ENCODE assay signal across 11 cellular contexts in the genomic region with DNA sequence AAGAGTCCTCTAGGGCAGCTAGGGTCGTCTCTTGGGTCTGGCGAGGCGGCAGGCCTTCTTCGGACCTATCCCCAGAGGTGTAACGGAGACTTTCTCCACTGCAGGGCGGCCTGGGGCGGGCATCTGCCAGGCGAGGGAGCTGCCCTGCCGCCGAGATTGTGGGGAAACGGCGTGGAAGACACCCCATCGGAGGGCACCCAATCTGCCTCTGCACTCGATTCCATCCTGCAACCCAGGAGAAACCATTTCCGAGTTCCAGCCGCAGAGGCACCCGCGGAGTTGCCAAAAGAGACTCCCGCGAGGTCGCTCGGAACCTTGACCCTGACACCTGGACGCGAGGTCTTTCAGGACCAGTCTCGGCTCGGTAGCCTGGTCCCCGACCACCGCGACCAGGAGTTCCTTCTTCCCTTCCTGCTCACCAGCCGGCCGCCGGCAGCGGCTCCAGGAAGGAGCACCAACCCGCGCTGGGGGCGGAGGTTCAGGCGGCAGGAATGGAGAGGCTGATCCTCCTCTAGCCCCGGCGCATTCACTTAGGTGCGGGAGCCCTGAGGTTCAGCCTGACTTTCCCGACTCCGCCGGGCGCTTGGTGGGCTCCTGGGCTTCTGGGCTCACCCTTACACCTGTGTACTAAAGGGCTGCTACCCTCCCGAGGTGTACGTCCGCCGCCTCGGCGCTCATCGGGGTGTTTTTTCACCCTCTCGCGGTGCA. TPM values are rescaled to one million over a fixed set of nuclear protein-coding genes. Genes with fewer than 3 reads are reported as not detected.
DNase-seq lines count a peak whose midpoint lies in the region; ATAC-seq and TF ChIP-seq lines count a peak whose summit lies in the region.
"Had no signal": no experiment of that assay in that cellular context is flagged by ENCODE, and none has a peak within 500 bp of the region (broad histone marks: within the 10 kb centered on the region; RNA-seq: fewer than 3 reads in every experiment).

No MANE protein-coding gene starts in this region.

- H2AK5ac ChIP-seq in mesendoderm (ENCODE audit: low read length), result no peak overlapping the region

- H3K27me3 Mint-ChIP-seq in activated naive CD4-positive, alpha-beta T cell treated with anti-CD3 and anti-CD28 coated beads, Interleukin-2, amount 50 U/mL, for 24 hours, result peaks cover 56% of the 10 kb centered on the region

- no peak overlapping the region for H4K5ac ChIP-seq in mesendoderm (ENCODE audit: low read length)

- no peaks in the 10 kb centered on the region for H3K9me3 Mint-ChIP-seq in activated naive CD4-positive, alpha-beta T cell treated with anti-CD3 and anti-CD28 coated beads, Interleukin-2, amount 50 U/mL, for 24 hours

- intact Hi-C loops in vagina (cut with DNase I), result no loop called here

- no peak overlapping the region for H3K18ac ChIP-seq in mesendoderm (ENCODE audit: low read length)

- H3K4me3 ChIP-seq in effector memory CD4-positive, alpha-beta T cell (ENCODE audit: insufficient read depth, low read depth, low read length, poor library complexity, severe bottlenecking), result peak overlapping the region; percentile 17
- peak overlapping the region; percentile 11 for H3K4me3 ChIP-seq in mesendoderm (ENCODE audit: low read length)
- peak overlapping the region; percentile 18 to 22 for H3K4me3 ChIP-seq in vagina

- no peaks in the 10 kb centered on the region for H3K9me3 ChIP-seq in effector memory CD4-positive, alpha-beta T cell (ENCODE audit: control insufficient read depth, low read length)
- no peaks in the 10 kb centered on the region for H3K9me3 ChIP-seq in vagina

- peaks cover 9% of the 10 kb centered on the region for H3K4me1 ChIP-seq in effector memory CD4-positive, alpha-beta T cell (ENCODE audit: control insufficient read depth, insufficient read depth, low read length, poor library complexity, severe bottlenecking)
- H3K4me1 ChIP-seq in mesendoderm (ENCODE audit: control insufficient read depth, low read depth, low read length), result peaks cover 2% of the 10 kb centered on the region
- H3K4me1 ChIP-seq in vagina, result peaks cover 29% of the 10 kb centered on the region

- H3K27ac Mint-ChIP-seq in activated naive CD4-positive, alpha-beta T cell treated with anti-CD3 and anti-CD28 coated beads, Interleukin-2, amount 50 U/mL, for 24 hours, result no peak overlapping the region

- peak overlapping the region; percentile 8 for H3K9ac ChIP-seq in mesendoderm (ENCODE audit: low read length)

- WGBS in mesendoderm (ENCODE audit: extremely low coverage, insufficient coverage, low lambda C conversion rate), result no CpG with 5 or more reads among the region's 53 CpGs

- H3K23ac ChIP-seq in mesendoderm (ENCODE audit: low read length), result no peak overlapping the region

- H2BK5ac ChIP-seq in mesendoderm (ENCODE audit: low read length), result no peak overlapping the region

- peak overlapping the region; percentile 2 for H3K56ac ChIP-seq in mesendoderm (ENCODE audit: low read length)

- H3K27me3 ChIP-seq in effector memory CD4-positive, alpha-beta T cell (replicated peaks; ENCODE audit: control insufficient read depth, insufficient read depth, low read length, poor library complexity, severe bottlenecking), result peaks cover 41% of the 10 kb centered on the region
- H3K27me3 ChIP-seq in mesendoderm (ENCODE audit: insufficient read depth, low read length, poor library complexity) (peaks cover 59% of the 10 kb centered on the region), vagina (no peaks in the 10 kb centered on the region)

- H2BK15ac ChIP-seq in mesendoderm (replicated peaks; ENCODE audit: low read depth), result no peak overlapping the region

- H3K4me2 ChIP-seq in mesendoderm (ENCODE audit: low read length), result peak overlapping the region; percentile 21

- H3K79me2 ChIP-seq in mesendoderm (ENCODE audit: control insufficient read depth, insufficient read depth, low read length), result no peaks in the 10 kb centered on the region

- H2BK120ac ChIP-seq in mesendoderm (ENCODE audit: low read depth, low read length), result no peak overlapping the region

- H3K4me3 Mint-ChIP-seq in activated naive CD4-positive, alpha-beta T cell treated with anti-CD3 and anti-CD28 coated beads, Interleukin-2, amount 50 U/mL, for 24 hours, result peak overlapping the region; percentile 57

- ATAC-seq in GM18858 (IDR thresholded peaks at IDR 0.05; ENCODE audit: unreplicated experiment) (no peak), GM21423 (IDR thresholded peaks at IDR 0.05; ENCODE audit: unreplicated experiment) (no peak)

- no peaks in the 10 kb centered on the region for H3K36me3 ChIP-seq in effector memory CD4-positive, alpha-beta T cell (ENCODE audit: control insufficient read depth, insufficient read depth, low read length)
- H3K36me3 ChIP-seq in mesendoderm (ENCODE audit: control insufficient read depth, insufficient read depth, low read length) (no peaks in the 10 kb centered on the region), vagina (no peaks in the 10 kb centered on the region)

- H3K79me1 ChIP-seq in mesendoderm (ENCODE audit: low read length), result no peaks in the 10 kb centered on the region

- peaks cover 21% of the 10 kb centered on the region for H3K4me1 Mint-ChIP-seq in activated naive CD4-positive, alpha-beta T cell treated with anti-CD3 and anti-CD28 coated beads, Interleukin-2, amount 50 U/mL, for 24 hours

- H3K27ac ChIP-seq in effector memory CD4-positive, alpha-beta T cell (ENCODE audit: insufficient read depth, low read length, poor library complexity, severe bottlenecking), result no peak overlapping the region
- no peak overlapping the region for H3K27ac ChIP-seq in mesendoderm (ENCODE audit: low read depth, low read length)
- no peak overlapping the region for H3K27ac ChIP-seq in vagina

- TF ChIP-seq POLR2A in vagina (IDR thresholded peaks at IDR 0.05), result no peak

- H3K4ac ChIP-seq in mesendoderm (ENCODE audit: low read depth, low read length), result no peak overlapping the region

- DNase-seq in activated naive CD4-positive, alpha-beta T cell treated with Interleukin-2 at 50 U/mL for 16 hours, result no peak
- no peak for DNase-seq in effector memory CD4-positive, alpha-beta T cell
- DNase-seq in mesendoderm, result peak; percentile 57
- DNase-seq in vagina (ENCODE audit: extremely low spot score in 2 of 2), result no peak
- no peak for DNase-seq in NCI-H1417 (lab: John Stamatoyannopoulos, UW)
- DNase-seq: AML-193, NCI-H526 had no signal

- TF ChIP-seq CTCF in vagina (IDR thresholded peaks at IDR 0.05), result no peak

- no peaks in the 10 kb centered on the region for H3K36me3 Mint-ChIP-seq in activated naive CD4-positive, alpha-beta T cell treated with anti-CD3 and anti-CD28 coated beads, Interleukin-2, amount 50 U/mL, for 24 hours

- H4K8ac ChIP-seq in mesendoderm (ENCODE audit: low read depth, low read length), result no peak overlapping the region

RNA-seq across cellular contexts. Expression of gene SIX2, which starts 8.2 kb away (rescaled TPM):
- polyA plus RNA-seq in mesendoderm (2013, experiment 1 of 2), result 1.1 TPM
- polyA plus RNA-seq in mesendoderm (2013, experiment 2 of 2), result 1.0 TPM
- 16.7 TPM for total RNA-seq in vagina

RNA-seq across cellular contexts. Expression of gene SIX3, which starts 59.6 kb away (rescaled TPM):
- 1.3 TPM for polyA plus RNA-seq in mesendoderm (2013, experiment 1 of 2)
- polyA plus RNA-seq in mesendoderm (2013, experiment 2 of 2), result 1.1 TPM
- not detected for total RNA-seq in vagina
- total RNA-seq: glomerular endothelial cell had no signal
